ENCODE assay signal across 1 cellular context in the genomic region with DNA sequence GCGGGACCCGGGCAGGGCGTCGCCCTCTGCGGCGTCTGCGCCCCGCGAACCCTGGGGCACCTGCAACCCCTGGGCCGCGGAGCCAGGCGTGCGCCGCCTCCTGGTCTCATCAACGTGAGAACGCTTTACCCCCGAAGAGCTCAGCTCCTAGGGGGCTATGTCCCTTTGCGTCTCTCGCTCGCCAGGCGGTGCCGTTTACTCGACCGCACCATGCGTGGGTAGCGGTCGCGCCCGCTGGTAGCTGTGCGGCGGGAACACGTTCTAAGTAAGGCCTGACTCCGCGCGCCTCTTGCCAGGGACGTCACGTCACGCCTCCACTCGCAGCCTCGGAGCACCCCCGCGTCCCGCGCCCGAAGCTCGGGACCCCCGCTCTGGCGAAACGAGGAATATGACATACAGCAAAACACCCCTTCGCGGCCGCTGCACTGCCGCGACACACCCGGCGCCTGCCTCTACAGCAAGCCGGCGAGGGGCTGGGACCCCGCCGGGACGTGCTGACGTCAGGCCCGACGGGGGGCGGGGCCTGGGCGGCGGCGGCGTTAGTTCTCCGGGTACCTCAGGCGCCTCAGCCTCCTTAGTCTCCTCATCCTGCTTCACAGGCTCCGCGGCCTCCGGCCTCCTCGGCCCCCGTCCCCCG.
TF ChIP-seq lines count a peak whose summit lies in the region.

A gene with protein sequence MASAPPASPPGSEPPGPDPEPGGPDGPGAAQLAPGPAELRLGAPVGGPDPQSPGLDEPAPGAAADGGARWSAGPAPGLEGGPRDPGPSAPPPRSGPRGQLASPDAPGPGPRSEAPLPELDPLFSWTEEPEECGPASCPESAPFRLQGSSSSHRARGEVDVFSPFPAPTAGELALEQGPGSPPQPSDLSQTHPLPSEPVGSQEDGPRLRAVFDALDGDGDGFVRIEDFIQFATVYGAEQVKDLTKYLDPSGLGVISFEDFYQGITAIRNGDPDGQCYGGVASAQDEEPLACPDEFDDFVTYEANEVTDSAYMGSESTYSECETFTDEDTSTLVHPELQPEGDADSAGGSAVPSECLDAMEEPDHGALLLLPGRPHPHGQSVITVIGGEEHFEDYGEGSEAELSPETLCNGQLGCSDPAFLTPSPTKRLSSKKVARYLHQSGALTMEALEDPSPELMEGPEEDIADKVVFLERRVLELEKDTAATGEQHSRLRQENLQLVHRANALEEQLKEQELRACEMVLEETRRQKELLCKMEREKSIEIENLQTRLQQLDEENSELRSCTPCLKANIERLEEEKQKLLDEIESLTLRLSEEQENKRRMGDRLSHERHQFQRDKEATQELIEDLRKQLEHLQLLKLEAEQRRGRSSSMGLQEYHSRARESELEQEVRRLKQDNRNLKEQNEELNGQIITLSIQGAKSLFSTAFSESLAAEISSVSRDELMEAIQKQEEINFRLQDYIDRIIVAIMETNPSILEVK (plus strand): TSS at position 568 of the 637 bp plus-strand sequence. CDS start 358 bp downstream, outside the sequence.

TF ChIP-seq in HepG2, 621 proteins besides CTCF, POLR2A, EP300 and RAD21 (continued from another document and continues in another):
- TF ChIP-seq IRX3 (CRISPR knock-in tag; IDR thresholded peaks at IDR 0.05; ENCODE audit: borderline replicate concordance, low read depth) (peak; percentile 23; the same call in 1 of the 2 replicates), ZNF703 (CRISPR knock-in tag; IDR thresholded peaks at IDR 0.05; ENCODE audit: borderline replicate concordance) (0 out of 2 replicates have a peak, but pooled peaks have one; percentile 19), KAT7 (CRISPR knock-in tag; IDR thresholded peaks at IDR 0.05; ENCODE audit: borderline replicate concordance) (no peak), ZNF180 (CRISPR knock-in tag; IDR thresholded peaks at IDR 0.05; ENCODE audit: borderline replicate concordance, low read depth) (no peak), RNF2 (conservative IDR thresholded peaks at IDR 0.05; ENCODE audit: low read depth) (peak; percentile 79), ZNF543 (CRISPR knock-in tag; IDR thresholded peaks at IDR 0.05) (no peak), RXRA (CRISPR knock-in tag; IDR thresholded peaks at IDR 0.05) (peak; percentile 63; the same call in 1 of the 2 replicates), ZNF672 (CRISPR knock-in tag; IDR thresholded peaks at IDR 0.05) (no peak), ZNF781 (CRISPR knock-in tag; IDR thresholded peaks at IDR 0.05; ENCODE audit: borderline replicate concordance, not compliant biosample characterization) (no peak), KLF9 (CRISPR knock-in tag; IDR thresholded peaks at IDR 0.05; ENCODE audit: low read depth) (no peak), ZNF34 (CRISPR knock-in tag; IDR thresholded peaks at IDR 0.05; ENCODE audit: borderline replicate concordance) (0 out of 2 replicates have a peak, but pooled peaks have one; percentile 47), ZNF44 (CRISPR knock-in tag; IDR thresholded peaks at IDR 0.05) (no peak), PRPF4 (IDR thresholded peaks at IDR 0.05; ENCODE audit: low read depth, low read length, poor library complexity, severe bottlenecking) (no peak), GATA4 (IDR thresholded peaks at IDR 0.05; ENCODE audit: borderline replicate concordance, low read depth) (no peak), HDAC6 (IDR thresholded peaks at IDR 0.05; ENCODE audit: low read depth, low read length) (no peak), NRL (CRISPR knock-in tag; IDR thresholded peaks at IDR 0.05; ENCODE audit: borderline replicate concordance) (peak; percentile 91), SMAD3 (CRISPR knock-in tag; IDR thresholded peaks at IDR 0.05) (no peak), ZBTB8A (CRISPR knock-in tag; IDR thresholded peaks at IDR 0.05; ENCODE audit: borderline replicate concordance, low read depth) (peak; percentile 44; the same call in 1 of the 2 replicates), TOE1 (CRISPR knock-in tag; IDR thresholded peaks at IDR 0.05) (0 out of 2 replicates have a peak, but pooled peaks have one; percentile 45), SETDB1 (CRISPR knock-in tag; IDR thresholded peaks at IDR 0.05; ENCODE audit: borderline replicate concordance) (no peak), ZNF737 (CRISPR knock-in tag; IDR thresholded peaks at IDR 0.05; ENCODE audit: borderline replicate concordance) (peak; percentile 69; the same call in 1 of the 2 replicates), ATRX (CRISPR knock-in tag; IDR thresholded peaks at IDR 0.05; ENCODE audit: borderline replicate concordance) (no peak), ZNF747 (CRISPR knock-in tag; IDR thresholded peaks at IDR 0.05; ENCODE audit: borderline replicate concordance) (peak; percentile 74; the same call in 1 of the 2 replicates), ZIK1 (CRISPR knock-in tag; IDR thresholded peaks at IDR 0.05; ENCODE audit: borderline replicate concordance, low read depth) (0 out of 2 replicates have a peak, but pooled peaks have one; percentile 36), ZFY (CRISPR knock-in tag; IDR thresholded peaks at IDR 0.05) (peak; percentile 81), SNRNP70 (IDR thresholded peaks at IDR 0.05; ENCODE audit: low read depth, low read length) (no peak)
- TF ChIP-seq, protein P1, sequence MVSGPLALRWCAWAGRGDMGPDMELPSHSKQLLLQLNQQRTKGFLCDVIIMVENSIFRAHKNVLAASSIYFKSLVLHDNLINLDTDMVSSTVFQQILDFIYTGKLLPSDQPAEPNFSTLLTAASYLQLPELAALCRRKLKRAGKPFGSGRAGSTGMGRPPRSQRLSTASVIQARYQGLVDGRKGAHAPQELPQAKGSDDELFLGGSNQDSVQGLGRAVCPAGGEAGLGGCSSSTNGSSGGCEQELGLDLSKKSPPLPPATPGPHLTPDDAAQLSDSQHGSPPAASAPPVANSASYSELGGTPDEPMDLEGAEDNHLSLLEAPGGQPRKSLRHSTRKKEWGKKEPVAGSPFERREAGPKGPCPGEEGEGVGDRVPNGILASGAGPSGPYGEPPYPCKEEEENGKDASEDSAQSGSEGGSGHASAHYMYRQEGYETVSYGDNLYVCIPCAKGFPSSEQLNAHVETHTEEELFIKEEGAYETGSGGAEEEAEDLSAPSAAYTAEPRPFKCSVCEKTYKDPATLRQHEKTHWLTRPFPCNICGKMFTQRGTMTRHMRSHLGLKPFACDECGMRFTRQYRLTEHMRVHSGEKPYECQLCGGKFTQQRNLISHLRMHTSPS (CRISPR knock-in tag; IDR thresholded peaks at IDR 0.05; ENCODE audit: low read depth), result 0 out of 2 replicates have a peak, but pooled peaks have one; percentile 24
- TF ChIP-seq, protein P2, sequence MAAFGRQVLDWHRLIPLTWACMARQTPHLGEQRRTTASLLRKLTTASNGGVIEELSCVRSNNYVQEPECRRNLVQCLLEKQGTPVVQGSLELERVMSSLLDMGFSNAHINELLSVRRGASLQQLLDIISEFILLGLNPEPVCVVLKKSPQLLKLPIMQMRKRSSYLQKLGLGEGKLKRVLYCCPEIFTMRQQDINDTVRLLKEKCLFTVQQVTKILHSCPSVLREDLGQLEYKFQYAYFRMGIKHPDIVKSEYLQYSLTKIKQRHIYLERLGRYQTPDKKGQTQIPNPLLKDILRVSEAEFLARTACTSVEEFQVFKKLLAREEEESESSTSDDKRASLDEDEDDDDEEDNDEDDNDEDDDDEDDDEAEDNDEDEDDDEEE (CRISPR knock-in tag; IDR thresholded peaks at IDR 0.05), result peak; percentile 94; the same call in 1 of the 2 replicates
- TF ChIP-seq, protein P3, sequence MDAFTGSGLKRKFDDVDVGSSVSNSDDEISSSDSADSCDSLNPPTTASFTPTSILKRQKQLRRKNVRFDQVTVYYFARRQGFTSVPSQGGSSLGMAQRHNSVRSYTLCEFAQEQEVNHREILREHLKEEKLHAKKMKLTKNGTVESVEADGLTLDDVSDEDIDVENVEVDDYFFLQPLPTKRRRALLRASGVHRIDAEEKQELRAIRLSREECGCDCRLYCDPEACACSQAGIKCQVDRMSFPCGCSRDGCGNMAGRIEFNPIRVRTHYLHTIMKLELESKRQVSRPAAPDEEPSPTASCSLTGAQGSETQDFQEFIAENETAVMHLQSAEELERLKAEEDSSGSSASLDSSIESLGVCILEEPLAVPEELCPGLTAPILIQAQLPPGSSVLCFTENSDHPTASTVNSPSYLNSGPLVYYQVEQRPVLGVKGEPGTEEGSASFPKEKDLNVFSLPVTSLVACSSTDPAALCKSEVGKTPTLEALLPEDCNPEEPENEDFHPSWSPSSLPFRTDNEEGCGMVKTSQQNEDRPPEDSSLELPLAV (CRISPR knock-in tag; conservative IDR thresholded peaks at IDR 0.05; ENCODE audit: low read depth), result no peak
- TF ChIP-seq, protein P4, sequence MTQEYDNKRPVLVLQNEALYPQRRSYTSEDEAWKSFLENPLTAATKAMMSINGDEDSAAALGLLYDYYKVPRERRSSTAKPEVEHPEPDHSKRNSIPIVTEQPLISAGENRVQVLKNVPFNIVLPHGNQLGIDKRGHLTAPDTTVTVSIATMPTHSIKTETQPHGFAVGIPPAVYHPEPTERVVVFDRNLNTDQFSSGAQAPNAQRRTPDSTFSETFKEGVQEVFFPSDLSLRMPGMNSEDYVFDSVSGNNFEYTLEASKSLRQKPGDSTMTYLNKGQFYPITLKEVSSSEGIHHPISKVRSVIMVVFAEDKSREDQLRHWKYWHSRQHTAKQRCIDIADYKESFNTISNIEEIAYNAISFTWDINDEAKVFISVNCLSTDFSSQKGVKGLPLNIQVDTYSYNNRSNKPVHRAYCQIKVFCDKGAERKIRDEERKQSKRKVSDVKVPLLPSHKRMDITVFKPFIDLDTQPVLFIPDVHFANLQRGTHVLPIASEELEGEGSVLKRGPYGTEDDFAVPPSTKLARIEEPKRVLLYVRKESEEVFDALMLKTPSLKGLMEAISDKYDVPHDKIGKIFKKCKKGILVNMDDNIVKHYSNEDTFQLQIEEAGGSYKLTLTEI (CRISPR knock-in tag; conservative IDR thresholded peaks at IDR 0.05), result no peak
- TF ChIP-seq, protein P5, sequence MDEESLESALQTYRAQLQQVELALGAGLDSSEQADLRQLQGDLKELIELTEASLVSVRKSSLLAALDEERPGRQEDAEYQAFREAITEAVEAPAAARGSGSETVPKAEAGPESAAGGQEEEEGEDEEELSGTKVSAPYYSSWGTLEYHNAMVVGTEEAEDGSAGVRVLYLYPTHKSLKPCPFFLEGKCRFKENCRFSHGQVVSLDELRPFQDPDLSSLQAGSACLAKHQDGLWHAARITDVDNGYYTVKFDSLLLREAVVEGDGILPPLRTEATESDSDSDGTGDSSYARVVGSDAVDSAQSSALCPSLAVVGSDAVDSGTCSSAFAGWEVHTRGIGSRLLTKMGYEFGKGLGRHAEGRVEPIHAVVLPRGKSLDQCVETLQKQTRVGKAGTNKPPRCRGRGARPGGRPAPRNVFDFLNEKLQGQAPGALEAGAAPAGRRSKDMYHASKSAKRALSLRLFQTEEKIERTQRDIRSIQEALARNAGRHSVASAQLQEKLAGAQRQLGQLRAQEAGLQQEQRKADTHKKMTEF (CRISPR knock-in tag; IDR thresholded peaks at IDR 0.05), result peak; percentile 65
- TF ChIP-seq, protein P6, sequence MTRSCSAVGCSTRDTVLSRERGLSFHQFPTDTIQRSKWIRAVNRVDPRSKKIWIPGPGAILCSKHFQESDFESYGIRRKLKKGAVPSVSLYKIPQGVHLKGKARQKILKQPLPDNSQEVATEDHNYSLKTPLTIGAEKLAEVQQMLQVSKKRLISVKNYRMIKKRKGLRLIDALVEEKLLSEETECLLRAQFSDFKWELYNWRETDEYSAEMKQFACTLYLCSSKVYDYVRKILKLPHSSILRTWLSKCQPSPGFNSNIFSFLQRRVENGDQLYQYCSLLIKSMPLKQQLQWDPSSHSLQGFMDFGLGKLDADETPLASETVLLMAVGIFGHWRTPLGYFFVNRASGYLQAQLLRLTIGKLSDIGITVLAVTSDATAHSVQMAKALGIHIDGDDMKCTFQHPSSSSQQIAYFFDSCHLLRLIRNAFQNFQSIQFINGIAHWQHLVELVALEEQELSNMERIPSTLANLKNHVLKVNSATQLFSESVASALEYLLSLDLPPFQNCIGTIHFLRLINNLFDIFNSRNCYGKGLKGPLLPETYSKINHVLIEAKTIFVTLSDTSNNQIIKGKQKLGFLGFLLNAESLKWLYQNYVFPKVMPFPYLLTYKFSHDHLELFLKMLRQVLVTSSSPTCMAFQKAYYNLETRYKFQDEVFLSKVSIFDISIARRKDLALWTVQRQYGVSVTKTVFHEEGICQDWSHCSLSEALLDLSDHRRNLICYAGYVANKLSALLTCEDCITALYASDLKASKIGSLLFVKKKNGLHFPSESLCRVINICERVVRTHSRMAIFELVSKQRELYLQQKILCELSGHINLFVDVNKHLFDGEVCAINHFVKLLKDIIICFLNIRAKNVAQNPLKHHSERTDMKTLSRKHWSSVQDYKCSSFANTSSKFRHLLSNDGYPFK (CRISPR knock-in tag; IDR thresholded peaks at IDR 0.05; ENCODE audit: borderline replicate concordance), result peak; percentile 59; the same call in 1 of the 2 replicates
- TF ChIP-seq, protein P7, sequence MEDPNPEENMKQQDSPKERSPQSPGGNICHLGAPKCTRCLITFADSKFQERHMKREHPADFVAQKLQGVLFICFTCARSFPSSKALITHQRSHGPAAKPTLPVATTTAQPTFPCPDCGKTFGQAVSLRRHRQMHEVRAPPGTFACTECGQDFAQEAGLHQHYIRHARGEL (CRISPR knock-in tag; IDR thresholded peaks at IDR 0.05), result no peak
- TF ChIP-seq, protein P8, sequence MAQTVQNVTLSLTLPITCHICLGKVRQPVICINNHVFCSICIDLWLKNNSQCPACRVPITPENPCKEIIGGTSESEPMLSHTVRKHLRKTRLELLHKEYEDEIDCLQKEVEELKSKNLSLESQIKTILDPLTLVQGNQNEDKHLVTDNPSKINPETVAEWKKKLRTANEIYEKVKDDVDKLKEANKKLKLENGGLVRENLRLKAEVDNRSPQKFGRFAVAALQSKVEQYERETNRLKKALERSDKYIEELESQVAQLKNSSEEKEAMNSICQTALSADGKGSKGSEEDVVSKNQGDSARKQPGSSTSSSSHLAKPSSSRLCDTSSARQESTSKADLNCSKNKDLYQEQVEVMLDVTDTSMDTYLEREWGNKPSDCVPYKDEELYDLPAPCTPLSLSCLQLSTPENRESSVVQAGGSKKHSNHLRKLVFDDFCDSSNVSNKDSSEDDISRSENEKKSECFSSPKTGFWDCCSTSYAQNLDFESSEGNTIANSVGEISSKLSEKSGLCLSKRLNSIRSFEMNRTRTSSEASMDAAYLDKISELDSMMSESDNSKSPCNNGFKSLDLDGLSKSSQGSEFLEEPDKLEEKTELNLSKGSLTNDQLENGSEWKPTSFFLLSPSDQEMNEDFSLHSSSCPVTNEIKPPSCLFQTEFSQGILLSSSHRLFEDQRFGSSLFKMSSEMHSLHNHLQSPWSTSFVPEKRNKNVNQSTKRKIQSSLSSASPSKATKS (CRISPR knock-in tag; IDR thresholded peaks at IDR 0.05), result no peak
